5 cellular contexts compared by ENCODE assay signal in the genomic region with DNA sequence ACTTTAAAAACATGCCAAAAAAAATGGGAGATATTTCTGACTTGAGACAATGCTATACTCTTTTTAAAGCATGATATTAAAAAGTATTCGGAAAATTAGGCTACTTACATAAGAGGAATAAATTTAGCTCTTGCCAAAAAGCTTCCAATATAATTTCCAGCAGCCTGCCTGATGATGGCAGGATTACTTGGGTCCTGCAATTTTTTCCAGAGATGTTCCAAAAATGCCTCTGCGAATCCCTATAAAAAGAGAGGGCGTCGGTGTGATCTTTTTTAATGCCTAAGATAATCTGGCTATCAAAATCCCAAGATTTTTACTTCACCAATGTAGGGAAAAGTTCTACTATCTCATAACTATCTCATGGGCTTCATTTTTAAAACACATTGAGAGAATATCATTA. TPM values are rescaled to one million over a fixed set of nuclear protein-coding genes. Genes with fewer than 3 reads are reported as not detected.
DNase-seq lines count a peak whose midpoint lies in the region; ATAC-seq and TF ChIP-seq lines count a peak whose summit lies in the region.
"Not testable (repeated sequence)": the region's sequence is repeated elsewhere in the genome, so short reads cannot be mapped to it uniquely, and the experiment has no call there.

No MANE protein-coding gene starts in this region.

- H3K36me3 Mint-ChIP-seq in activated T-cell treated with anti-CD3 and anti-CD28 coated beads, Interleukin-2, amount 50 U/mL, for 72 hours (ENCODE audit: insufficient read depth in 2 of 2): peaks cover 6 to 33% of the 10 kb centered on the region in 2 donors
- peaks cover 96% of the 10 kb centered on the region for H3K36me3 Mint-ChIP-seq in stimulated activated effector memory CD8-positive, alpha-beta T cell treated with anti-CD3 and anti-CD28 coated beads, Interleukin-12 subunit alpha, Interleukin-12 subunit beta, amount 100 ng/mL, for 72 hours

- intact Hi-C loops in thyroid gland (cut with DNase I): not testable (repeated sequence)

- DNase-seq in G401 (ENCODE audit: low spot score): peak; percentile 14
- not testable (repeated sequence) for DNase-seq in activated T-cell treated with anti-CD3 and anti-CD28 coated beads, Interleukin-2, amount 50 U/mL, for 72 hours; stimulated activated effector memory CD8-positive, alpha-beta T cell treated with anti-CD3 and anti-CD28 coated beads, Interleukin-12 subunit alpha, Interleukin-12 subunit beta, amount 100 ng/mL, for 72 hours (ENCODE audit: low spot score in 2 of 2); thyroid gland
- DNase-seq in putamen (ENCODE audit: low spot score): peak; percentile 55

- H3K4me3 Mint-ChIP-seq in activated T-cell treated with anti-CD3 and anti-CD28 coated beads, Interleukin-2, amount 50 U/mL, for 72 hours; stimulated activated effector memory CD8-positive, alpha-beta T cell treated with anti-CD3 and anti-CD28 coated beads, Interleukin-12 subunit alpha, Interleukin-12 subunit beta, amount 100 ng/mL, for 72 hours: not testable (repeated sequence)

- peak overlapping the region in 2 of 3 donors; percentile 17 to 33 for H3K27ac ChIP-seq in thyroid gland

- H3K27me3 ChIP-seq in thyroid gland: not testable (repeated sequence)

- in situ Hi-C loops in G401 (cut with HindIII; ENCODE audit: low sequenced_read_pairs): not testable (repeated sequence)

- H3K4me1 ChIP-seq in thyroid gland: not testable (repeated sequence)

- H3K9me3 Mint-ChIP-seq in activated T-cell treated with anti-CD3 and anti-CD28 coated beads, Interleukin-2, amount 50 U/mL, for 72 hours; stimulated activated effector memory CD8-positive, alpha-beta T cell treated with anti-CD3 and anti-CD28 coated beads, Interleukin-12 subunit alpha, Interleukin-12 subunit beta, amount 100 ng/mL, for 72 hours: not testable (repeated sequence)

- not testable (repeated sequence) for TF ChIP-seq CTCF in thyroid gland (IDR thresholded peaks at IDR 0.05)

- not testable (repeated sequence) for H3K27me3 Mint-ChIP-seq in activated T-cell treated with anti-CD3 and anti-CD28 coated beads, Interleukin-2, amount 50 U/mL, for 72 hours (ENCODE audit: low read depth)

- H3K4me1 Mint-ChIP-seq in activated T-cell treated with anti-CD3 and anti-CD28 coated beads, Interleukin-2, amount 50 U/mL, for 72 hours (ENCODE audit: low read depth); stimulated activated effector memory CD8-positive, alpha-beta T cell treated with anti-CD3 and anti-CD28 coated beads, Interleukin-12 subunit alpha, Interleukin-12 subunit beta, amount 100 ng/mL, for 72 hours: not testable (repeated sequence)

- not testable (repeated sequence) for ATAC-seq in activated T-cell treated with anti-CD3 and anti-CD28 coated beads, Interleukin-2, amount 50 U/mL, for 72 hours (replicated peaks in 1 of 2); stimulated activated effector memory CD8-positive, alpha-beta T cell treated with anti-CD3 and anti-CD28 coated beads, Interleukin-12 subunit alpha, Interleukin-12 subunit beta, amount 100 ng/mL, for 72 hours

- WGBS in thyroid gland, 2 donors: 76 to 77% methylated on average over 4 of the region's 4 CpGs

- not testable (repeated sequence) for H3K9me3 ChIP-seq in thyroid gland

- H3K4me3 ChIP-seq in thyroid gland (replicated peaks in 1 of 3): not testable (repeated sequence)

- H3K27ac Mint-ChIP-seq in activated T-cell treated with anti-CD3 and anti-CD28 coated beads, Interleukin-2, amount 50 U/mL, for 72 hours: peak overlapping the region; percentile 42
- H3K27ac Mint-ChIP-seq in stimulated activated effector memory CD8-positive, alpha-beta T cell treated with anti-CD3 and anti-CD28 coated beads, Interleukin-12 subunit alpha, Interleukin-12 subunit beta, amount 100 ng/mL, for 72 hours: peak overlapping the region; percentile 29

- TF ChIP-seq POLR2A in thyroid gland (IDR thresholded peaks at IDR 0.05): not testable (repeated sequence)

- peaks cover 21 to 38% of the 10 kb centered on the region in 2 donors for H3K36me3 ChIP-seq in thyroid gland

RNA-seq across cellular contexts. Expression of a gene that starts 15.1 kb away (rescaled TPM):
- total RNA-seq in G401 (2014; rRNA removed; shearing (Covaris generic)): 59.1 and 69.6 TPM in 2 replicates
- total RNA-seq in activated T-cell treated with anti-CD3 and anti-CD28 coated beads, Interleukin-2, amount 50 U/mL, for 72 hours: 10 to 100 TPM; 37.8 to 39.1 TPM
- total RNA-seq in thyroid gland: 10 to 100 TPM; 21.6 to 80.0 (median 40.6) TPM

RNA-seq across cellular contexts. Expression of a gene that starts 23.1 kb away (rescaled TPM):
- total RNA-seq in G401 (2014; rRNA removed; shearing (Covaris generic)): 23.8 and 25.5 TPM in 2 replicates
- 10 to 100 TPM; 39.5 to 41.6 TPM for total RNA-seq in activated T-cell treated with anti-CD3 and anti-CD28 coated beads, Interleukin-2, amount 50 U/mL, for 72 hours
- 10 to 100 TPM; 27.7 to 31.8 (median 30.7) TPM for total RNA-seq in thyroid gland
